ENCODE assay signal across 38 cellular contexts in genomic region chr1:10806966-10807365, GRCh38.
"Had no signal": no experiment of that assay in that cellular context is flagged by ENCODE, and none has a peak within 500 bp of the region (broad histone marks: within the 10 kb centered on the region; RNA-seq: fewer than 3 reads in every experiment).

No MANE protein-coding gene starts in this region.

- H3K36me3 ChIP-seq: adrenal gland, ascending aorta, brain microvascular endothelial cell, breast epithelium, cardiac muscle cell had no signal

- DNase-seq: activated effector memory CD4-positive, alpha-beta T cell treated with anti-CD3 and anti-CD28 coated beads, Interleukin-2, amount 50 U/mL, for 16 hours; activated effector memory CD4-positive, alpha-beta T cell treated with Interleukin-2 at 50 U/mL for 16 hours; activated gamma-delta T cell; activated gamma-delta T cell treated with Interleukin-2 at 50 U/mL for 16 hours; activated naive CD4-positive, alpha-beta T cell; activated naive CD4-positive, alpha-beta T cell treated with anti-CD3 and anti-CD28 coated beads for 36 hours; activated naive CD4-positive, alpha-beta T cell treated with anti-CD3 and anti-CD28 coated beads, Interleukin-2, amount 10 ng/mL, durations not matched to agents 7 days and 5 days; activated naive CD4-positive, alpha-beta T cell treated with anti-CD3 and anti-CD28 coated beads, Interleukin-2, amount 50 U/mL, for 16 hours; activated naive CD4-positive, alpha-beta T cell treated with Interleukin-2 at 50 U/mL for 16 hours; activated naive CD8-positive, alpha-beta T cell treated with anti-CD3 and anti-CD28 coated beads, Interleukin-2, amount 50 U/mL, for 24 hours; activated T-cell treated with anti-CD3 and anti-CD28 coated beads, Interleukin-2, amount 50 U/mL, for 1 hour; activated T-cell treated with anti-CD3 and anti-CD28 coated beads, Interleukin-2, amount 50 U/mL, for 24 hours; activated T-cell treated with anti-CD3 and anti-CD28 coated beads, Interleukin-2, amount 50 U/mL, for 4 hours; activated T-cell treated with anti-CD3 and anti-CD28 coated beads, Interleukin-2, amount 50 U/mL, for 48 hours; activated T-cell treated with anti-CD3 and anti-CD28 coated beads, Interleukin-2, amount 50 U/mL, for 72 hours; adrenal gland; amniotic stem cell; amygdala; anterior cingulate cortex; aorta; body of pancreas; brain microvascular endothelial cell; caudate nucleus; central memory CD4-positive, alpha-beta T cell; cerebellar nuclear complex had no signal

- ATAC-seq: activated naive CD4-positive, alpha-beta T cell treated with anti-CD3 and anti-CD28 coated beads, Interleukin-2, amount 50 U/mL, for 72 hours; activated naive CD8-positive, alpha-beta T cell treated with anti-CD3 and anti-CD28 coated beads, Interleukin-2, amount 50 U/mL, for 24 hours; activated T-cell treated with anti-CD3 and anti-CD28 coated beads, Interleukin-2, amount 50 U/mL, for 4 hours; activated T-cell treated with anti-CD3 and anti-CD28 coated beads, Interleukin-2, amount 50 U/mL, for 72 hours; activated T-helper 17 cell treated with anti-CD3 and anti-CD28 coated beads, Interleukin-2, amount 50 U/mL, for 72 hours; body of pancreas had no signal

- H3K4me3 Mint-ChIP-seq: activated naive CD4-positive, alpha-beta T cell treated with anti-CD3 and anti-CD28 coated beads for 36 hours; activated naive CD4-positive, alpha-beta T cell treated with anti-CD3 and anti-CD28 coated beads, Interleukin-2, amount 10 ng/mL, durations not matched to agents 7 days and 5 days; activated naive CD4-positive, alpha-beta T cell treated with anti-CD3 and anti-CD28 coated beads, Interleukin-2, amount 50 U/mL, for 24 hours; activated naive CD8-positive, alpha-beta T cell; activated naive CD8-positive, alpha-beta T cell treated with anti-CD3 and anti-CD28 coated beads, Interleukin-2, amount 50 U/mL, for 24 hours; activated T-cell treated with anti-CD3 and anti-CD28 coated beads, Interleukin-2, amount 50 U/mL, for 24 hours; activated T-cell treated with anti-CD3 and anti-CD28 coated beads, Interleukin-2, amount 50 U/mL, for 4 hours; activated T-cell treated with anti-CD3 and anti-CD28 coated beads, Interleukin-2, amount 50 U/mL, for 72 hours; activated T-helper 1 cell treated with anti-CD3 and anti-CD28 coated beads, Interleukin-12 subunit alpha, Interleukin-12 subunit beta, Interleukin-2, Interleukin-4 antibody, amounts not matched to agents 30 ng/mL and 10 ng/mL and 1 ng/mL, durations not matched to agents 14 hours and 24 hours and 36 hours; activated T-helper 17 cell treated with anti-CD3 and anti-CD28 coated beads, Interleukin-2, amount 50 U/mL, for 72 hours; brain; central memory CD8-positive, alpha-beta T cell had no signal

- H3K4me3 ChIP-seq: adrenal gland, ascending aorta, body of pancreas, breast epithelium, cardiac muscle cell had no signal

- H3K4me1 ChIP-seq: adrenal gland, ascending aorta, body of pancreas had no signal

- H3K36me3 Mint-ChIP-seq: activated naive CD4-positive, alpha-beta T cell treated with anti-CD3 and anti-CD28 coated beads, Interleukin-2, amount 10 ng/mL, durations not matched to agents 7 days and 5 days; activated naive CD4-positive, alpha-beta T cell treated with anti-CD3 and anti-CD28 coated beads, Interleukin-2, amount 50 U/mL, for 24 hours; activated naive CD4-positive, alpha-beta T cell treated with anti-CD3 and anti-CD28 coated beads, Interleukin-2, amount 50 U/mL, for 72 hours; activated naive CD8-positive, alpha-beta T cell; brain had no signal

- H3K27me3 ChIP-seq: ascending aorta, body of pancreas, cardiac muscle cell had no signal

- FAIRE-seq: astrocyte, colon had no signal

- H3K9me3 ChIP-seq: adrenal gland, ascending aorta, body of pancreas, breast epithelium had no signal

- H3K9me3 Mint-ChIP-seq: activated naive CD4-positive, alpha-beta T cell treated with anti-CD3 and anti-CD28 coated beads for 36 hours; activated naive CD4-positive, alpha-beta T cell treated with anti-CD3 and anti-CD28 coated beads, Interleukin-2, amount 10 ng/mL, durations not matched to agents 7 days and 5 days; activated naive CD4-positive, alpha-beta T cell treated with anti-CD3 and anti-CD28 coated beads, Interleukin-2, amount 50 U/mL, for 24 hours; activated naive CD4-positive, alpha-beta T cell treated with anti-CD3 and anti-CD28 coated beads, Interleukin-2, amount 50 U/mL, for 72 hours; activated naive CD8-positive, alpha-beta T cell treated with anti-CD3 and anti-CD28 coated beads, Interleukin-2, amount 50 U/mL, for 24 hours; activated T-cell treated with anti-CD3 and anti-CD28 coated beads, Interleukin-2, amount 50 U/mL, for 24 hours; activated T-cell treated with anti-CD3 and anti-CD28 coated beads, Interleukin-2, amount 50 U/mL, for 4 hours; activated T-cell treated with anti-CD3 and anti-CD28 coated beads, Interleukin-2, amount 50 U/mL, for 72 hours; activated T-helper 1 cell treated with anti-CD3 and anti-CD28 coated beads, Interleukin-12 subunit alpha, Interleukin-12 subunit beta, Interleukin-2, Interleukin-4 antibody, amounts not matched to agents 30 ng/mL and 10 ng/mL and 1 ng/mL, durations not matched to agents 14 hours and 24 hours and 36 hours; activated T-helper 17 cell treated with anti-CD3 and anti-CD28 coated beads, Interleukin-2, amount 50 U/mL, for 72 hours; activated T-helper 2 cell treated with anti-CD3 and anti-CD28 coated beads, Interferon-gamma antibody, Interleukin-2, Interleukin-4, amounts not matched to agents 10 μg/mL and 5 μg/mL and 100 μg/mL, durations not matched to agents 14 hours and 24 hours and 36 hours; central memory CD8-positive, alpha-beta T cell had no signal

- H3K27ac ChIP-seq: adrenal gland, ascending aorta, body of pancreas, brain microvascular endothelial cell, breast epithelium, cardiac muscle cell had no signal

- H3K4me1 Mint-ChIP-seq: activated T-helper 17 cell treated with anti-CD3 and anti-CD28 coated beads, Interleukin-2, amount 50 U/mL, for 72 hours; central memory CD8-positive, alpha-beta T cell had no signal

- H3K27ac Mint-ChIP-seq: activated naive CD4-positive, alpha-beta T cell treated with anti-CD3 and anti-CD28 coated beads for 36 hours; activated naive CD4-positive, alpha-beta T cell treated with anti-CD3 and anti-CD28 coated beads, Interleukin-2, amount 10 ng/mL, durations not matched to agents 7 days and 5 days; activated naive CD4-positive, alpha-beta T cell treated with anti-CD3 and anti-CD28 coated beads, Interleukin-2, amount 50 U/mL, for 24 hours; activated naive CD4-positive, alpha-beta T cell treated with anti-CD3 and anti-CD28 coated beads, Interleukin-2, amount 50 U/mL, for 72 hours; activated naive CD8-positive, alpha-beta T cell; activated naive CD8-positive, alpha-beta T cell treated with anti-CD3 and anti-CD28 coated beads, Interleukin-2, amount 50 U/mL, for 24 hours; activated T-cell treated with anti-CD3 and anti-CD28 coated beads, Interleukin-2, amount 50 U/mL, for 24 hours; activated T-cell treated with anti-CD3 and anti-CD28 coated beads, Interleukin-2, amount 50 U/mL, for 72 hours; activated T-helper 1 cell treated with anti-CD3 and anti-CD28 coated beads, Interleukin-12 subunit alpha, Interleukin-12 subunit beta, Interleukin-2, Interleukin-4 antibody, amounts not matched to agents 30 ng/mL and 10 ng/mL and 1 ng/mL, durations not matched to agents 14 hours and 24 hours and 36 hours; activated T-helper 17 cell treated with anti-CD3 and anti-CD28 coated beads, Interleukin-2, amount 50 U/mL, for 72 hours; activated T-helper 2 cell treated with anti-CD3 and anti-CD28 coated beads, Interferon-gamma antibody, Interleukin-2, Interleukin-4, amounts not matched to agents 10 μg/mL and 5 μg/mL and 100 μg/mL, durations not matched to agents 14 hours and 24 hours and 36 hours had no signal
